ENCODE assay signal across 14 cellular contexts in the genomic region with DNA sequence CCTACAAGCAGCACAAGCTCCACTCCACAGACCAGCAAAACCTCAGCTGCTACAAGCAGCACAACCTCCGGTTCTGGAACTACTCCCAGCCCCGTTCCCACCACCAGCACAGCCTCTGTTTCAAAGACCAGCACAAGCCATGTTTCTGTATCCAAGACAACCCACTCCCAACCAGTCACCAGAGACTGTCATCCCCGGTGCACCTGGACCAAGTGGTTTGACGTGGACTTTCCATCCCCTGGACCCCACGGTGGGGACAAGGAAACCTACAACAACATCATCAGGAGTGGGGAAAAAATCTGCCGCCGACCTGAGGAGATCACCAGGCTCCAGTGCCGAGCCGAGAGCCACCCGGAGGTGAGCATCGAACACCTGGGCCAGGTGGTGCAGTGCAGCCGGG. TPM values are rescaled to one million over a fixed set of nuclear protein-coding genes. Genes with fewer than 3 reads are reported as not detected.
"Had no signal": no experiment of that assay in that cellular context is flagged by ENCODE, and none has a peak within 500 bp of the region (broad histone marks: within the 10 kb centered on the region; RNA-seq: fewer than 3 reads in every experiment).

No MANE protein-coding gene starts in this region.

RNA-seq across cellular contexts. Expression of a gene that starts 32.1 kb away (rescaled TPM):
- total RNA-seq: activated B cell treated with CpG ODN at 0.5 μM for 24 hours; activated CD4-positive, alpha-beta memory T cell treated with anti-CD3 and anti-CD28 coated beads, Interleukin-2, amount 10 ng/mL, durations not matched to agents 7 days and 5 days; activated CD4-positive, alpha-beta T cell treated with anti-CD3 and anti-CD28 coated beads, Interleukin-2, amount 10 ng/mL, durations not matched to agents 7 days and 5 days; activated naive CD4-positive, alpha-beta T cell treated with anti-CD3 and anti-CD28 coated beads for 36 hours; activated naive CD8-positive, alpha-beta T cell treated with anti-CD3 and anti-CD28 coated beads for 36 hours; activated T-helper 17 cell treated with anti-CD3 and anti-CD28 coated beads, Interleukin-2, amount 50 U/mL, for 72 hours; breast epithelium; cardiac muscle cell; dermis microvascular lymphatic vessel endothelial cell; endothelial cell of umbilical vein; fibroblast of lung; fibroblast of villous mesenchyme; glomerular endothelial cell; T-helper 17 cell had no signal
- polyA plus RNA-seq: cardiac muscle cell, endothelial cell of umbilical vein, fibroblast of lung had no signal

RNA-seq across cellular contexts. Expression of a gene that starts 33.0 kb away (rescaled TPM):
- total RNA-seq: activated B cell treated with CpG ODN at 0.5 μM for 24 hours; activated CD4-positive, alpha-beta memory T cell treated with anti-CD3 and anti-CD28 coated beads, Interleukin-2, amount 10 ng/mL, durations not matched to agents 7 days and 5 days; activated CD4-positive, alpha-beta T cell treated with anti-CD3 and anti-CD28 coated beads, Interleukin-2, amount 10 ng/mL, durations not matched to agents 7 days and 5 days; activated naive CD4-positive, alpha-beta T cell treated with anti-CD3 and anti-CD28 coated beads for 36 hours; activated naive CD8-positive, alpha-beta T cell treated with anti-CD3 and anti-CD28 coated beads for 36 hours; activated T-helper 17 cell treated with anti-CD3 and anti-CD28 coated beads, Interleukin-2, amount 50 U/mL, for 72 hours; cardiac muscle cell; dermis microvascular lymphatic vessel endothelial cell; endothelial cell of umbilical vein; fibroblast of lung; fibroblast of villous mesenchyme; glomerular endothelial cell; T-helper 17 cell had no signal
- polyA plus RNA-seq: cardiac muscle cell, endothelial cell of umbilical vein, fibroblast of lung had no signal
